8 cellular contexts compared by ENCODE assay signal in genomic region chr19:49301165-49301865, GRCh38. TPM values are rescaled to one million over a fixed set of nuclear protein-coding genes. Genes with fewer than 3 reads are reported as not detected.
A peak's percentile ranks its signal among the peaks of the same experiment; 100 is the strongest.
DNase-seq lines count a peak whose midpoint lies in the region; ATAC-seq and TF ChIP-seq lines count a peak whose summit lies in the region.

No MANE protein-coding gene starts in this region.

- H3K9me3 ChIP-seq in subcutaneous abdominal adipose tissue (ENCODE audit: control insufficient read depth in 5 of 5, low read length in 5 of 5), result no peaks in the 10 kb centered on the region

- ATAC-seq in foreskin keratinocyte (peak; percentile 80), omental fat pad (ENCODE audit: low FRiP score) (no peak), GM18870 (IDR thresholded peaks at IDR 0.05; ENCODE audit: unreplicated experiment) (no peak)

- peak overlapping the region in 4 of 5 donors; percentile 29 to 57 (median 31) for H3K4me3 ChIP-seq in subcutaneous abdominal adipose tissue (ENCODE audit: low read depth in 1 of 5, low read length in 5 of 5)

- H3K9me3 Mint-ChIP-seq in activated T-helper 2 cell treated with anti-CD3 and anti-CD28 coated beads, Interferon-gamma antibody, Interleukin-2, Interleukin-4, amounts not matched to agents 10 μg/mL and 5 μg/mL and 100 μg/mL, durations not matched to agents 14 hours and 24 hours and 36 hours, result no peaks in the 10 kb centered on the region

- CTCF ChIA-PET in RWPE1 (lab: Yijun Ruan, JAX), result interaction anchor here (0.6 to 1.6 kb wide), 19 partner anchors 9 to 151 kb away, joined by 3 to 11 read pairs (median 4); partner anchors contain the start of gene CD37

- H3K36me3 Mint-ChIP-seq in activated T-helper 2 cell treated with anti-CD3 and anti-CD28 coated beads, Interferon-gamma antibody, Interleukin-2, Interleukin-4, amounts not matched to agents 10 μg/mL and 5 μg/mL and 100 μg/mL, durations not matched to agents 14 hours and 24 hours and 36 hours (ENCODE audit: low read depth), result no peaks in the 10 kb centered on the region

- H3K4me1 ChIP-seq in foreskin keratinocyte, result peaks cover 3% of the 10 kb centered on the region
- H3K4me1 ChIP-seq in subcutaneous abdominal adipose tissue (ENCODE audit: control insufficient read depth in 5 of 5, insufficient read depth in 5 of 5, low read length in 5 of 5), result peaks cover 0 to 5% (median 3%) of the 10 kb centered on the region in 5 donors

- intact Hi-C loops in activated T-helper 2 cell treated with anti-CD3 and anti-CD28 coated beads, Interferon-gamma antibody, Interleukin-2, Interleukin-4, amounts not matched to agents 10 μg/mL and 5 μg/mL and 100 μg/mL, durations not matched to agents 14 hours and 24 hours and 36 hours (cut with micrococcal nuclease), result no loop called here

- POLR2A ChIA-PET in RWPE1 (lab: Yijun Ruan, JAX; ENCODE audit: low non-redundant PET), result no interaction called here

- H3K27ac Mint-ChIP-seq in activated T-helper 2 cell treated with anti-CD3 and anti-CD28 coated beads, Interferon-gamma antibody, Interleukin-2, Interleukin-4, amounts not matched to agents 10 μg/mL and 5 μg/mL and 100 μg/mL, durations not matched to agents 14 hours and 24 hours and 36 hours, result no peak overlapping the region

- H3K36me3 ChIP-seq in subcutaneous abdominal adipose tissue (ENCODE audit: control insufficient read depth in 5 of 5, insufficient read depth in 5 of 5, low read length in 5 of 5), result no peaks in the 10 kb centered on the region

- H3K27ac ChIP-seq in RWPE1, result no peak overlapping the region
- no peak overlapping the region for H3K27ac ChIP-seq in foreskin keratinocyte
- no peak overlapping the region for H3K27ac ChIP-seq in subcutaneous abdominal adipose tissue (ENCODE audit: low read depth, low read length)

- H3K9ac ChIP-seq in subcutaneous abdominal adipose tissue (ENCODE audit: low read length in 5 of 5), result no peak overlapping the region

- H3K27me3 ChIP-seq in foreskin keratinocyte (peaks cover 6% of the 10 kb centered on the region), subcutaneous abdominal adipose tissue (ENCODE audit: control insufficient read depth in 5 of 5, insufficient read depth in 4 of 5, low read length in 5 of 5) (no peaks in the 10 kb centered on the region)

- peaks cover 10% of the 10 kb centered on the region for H3K27me3 Mint-ChIP-seq in activated T-helper 2 cell treated with anti-CD3 and anti-CD28 coated beads, Interferon-gamma antibody, Interleukin-2, Interleukin-4, amounts not matched to agents 10 μg/mL and 5 μg/mL and 100 μg/mL, durations not matched to agents 14 hours and 24 hours and 36 hours (ENCODE audit: low read depth)

- H3K4me3 Mint-ChIP-seq in activated T-helper 2 cell treated with anti-CD3 and anti-CD28 coated beads, Interferon-gamma antibody, Interleukin-2, Interleukin-4, amounts not matched to agents 10 μg/mL and 5 μg/mL and 100 μg/mL, durations not matched to agents 14 hours and 24 hours and 36 hours (ENCODE audit: low read depth), result no peak overlapping the region

- no peaks in the 10 kb centered on the region for H3K4me1 Mint-ChIP-seq in activated T-helper 2 cell treated with anti-CD3 and anti-CD28 coated beads, Interferon-gamma antibody, Interleukin-2, Interleukin-4, amounts not matched to agents 10 μg/mL and 5 μg/mL and 100 μg/mL, durations not matched to agents 14 hours and 24 hours and 36 hours (ENCODE audit: low read depth)

- DNase-seq in GM04504 (ENCODE audit: low read depth), result peak; percentile 17
- peak in 69 of 76 experiments; percentile 28 to 88 (median 67) for DNase-seq in HUDEP-2 (lab: John Stamatoyannopoulos, UW; ENCODE audit: unreplicated experiment in 76 of 76)
- peak; percentile 68 for DNase-seq in RWPE1 (ENCODE audit: low spot score)
- peak; percentile 69 for DNase-seq in activated T-helper 2 cell treated with anti-CD3 and anti-CD28 coated beads, Interferon-gamma antibody, Interleukin-2, Interleukin-4, amounts not matched to agents 10 μg/mL and 5 μg/mL and 100 μg/mL, durations not matched to agents 14 hours and 24 hours and 36 hours (ENCODE audit: low spot score)
- peak; percentile 16 to 47 for DNase-seq in foreskin keratinocyte
- peak; percentile 77 for DNase-seq in omental fat pad (ENCODE audit: low spot score)

- TF ChIP-seq CTCF in RWPE1 (conservative IDR thresholded peaks at IDR 0.05; ENCODE audit: low read depth) (peak; percentile 80), foreskin keratinocyte (conservative IDR thresholded peaks at IDR 0.05) (peak; percentile 88), omental fat pad (IDR thresholded peaks at IDR 0.05) (peak in 2 of 3 donors; percentile 6 to 13)

RNA-seq across cellular contexts. Expression of gene SLC6A16, which starts 23.7 kb away (rescaled TPM):
- total RNA-seq in activated T-helper 2 cell treated with anti-CD3 and anti-CD28 coated beads, Interferon-gamma antibody, Interleukin-2, Interleukin-4, amounts not matched to agents 10 μg/mL and 5 μg/mL and 100 μg/mL, durations not matched to agents 14 hours and 24 hours and 36 hours, result 1.3 and 2.2 TPM in 2 replicates
- total RNA-seq in foreskin keratinocyte (0.17 TPM in 1 of 2 replicates, not detected in the other), omental fat pad (1 to 10 TPM; 1.0 to 5.7 (median 1.4) TPM)
- 0.25 TPM in 1 of 2 replicates, not detected in the other for polyA plus RNA-seq in foreskin keratinocyte

RNA-seq across cellular contexts. Expression of gene CD37, which starts 33.9 kb away (rescaled TPM):
- 141 TPM in 2 replicates for total RNA-seq in activated T-helper 2 cell treated with anti-CD3 and anti-CD28 coated beads, Interferon-gamma antibody, Interleukin-2, Interleukin-4, amounts not matched to agents 10 μg/mL and 5 μg/mL and 100 μg/mL, durations not matched to agents 14 hours and 24 hours and 36 hours
- total RNA-seq in foreskin keratinocyte (not detected in 2 replicates), omental fat pad (10 to 100 TPM; 10.3 to 43.8 (median 21.5) TPM)
- not detected in 2 replicates for polyA plus RNA-seq in foreskin keratinocyte

Comparison
In these comparisons a context has a peak if more than half of its experiments do, and no peak if none do; other contexts are left out.
1. DNase-seq: peak in every context shown above with its lines; median percentile 77 in omental fat pad; 69 in activated T-helper 2 cell treated with anti-CD3 and anti-CD28 coated beads, Interferon-gamma antibody, Interleukin-2, Interleukin-4, amounts not matched to agents 10 μg/mL and 5 μg/mL and 100 μg/mL, durations not matched to agents 14 hours and 24 hours and 36 hours; 68 in RWPE1; 67 in HUDEP-2; 32 in foreskin keratinocyte; 17 in GM04504.
2. CTCF ChIP-seq: peak in every context shown above with its lines; median percentile 88 in foreskin keratinocyte; 80 in RWPE1; 10 in omental fat pad.
3. RNA of gene CD37, which starts 33.9 kb away (total RNA-seq): 141 TPM in activated T-helper 2 cell treated with anti-CD3 and anti-CD28 coated beads, Interferon-gamma antibody, Interleukin-2, Interleukin-4, amounts not matched to agents 10 μg/mL and 5 μg/mL and 100 μg/mL, durations not matched to agents 14 hours and 24 hours and 36 hours and 10.3 to 43.8 TPM in omental fat pad; not detected in foreskin keratinocyte; every median in the first group is over 10 times any median in the second.